ENCODE assay signal across 12 cellular contexts in the genomic region with DNA sequence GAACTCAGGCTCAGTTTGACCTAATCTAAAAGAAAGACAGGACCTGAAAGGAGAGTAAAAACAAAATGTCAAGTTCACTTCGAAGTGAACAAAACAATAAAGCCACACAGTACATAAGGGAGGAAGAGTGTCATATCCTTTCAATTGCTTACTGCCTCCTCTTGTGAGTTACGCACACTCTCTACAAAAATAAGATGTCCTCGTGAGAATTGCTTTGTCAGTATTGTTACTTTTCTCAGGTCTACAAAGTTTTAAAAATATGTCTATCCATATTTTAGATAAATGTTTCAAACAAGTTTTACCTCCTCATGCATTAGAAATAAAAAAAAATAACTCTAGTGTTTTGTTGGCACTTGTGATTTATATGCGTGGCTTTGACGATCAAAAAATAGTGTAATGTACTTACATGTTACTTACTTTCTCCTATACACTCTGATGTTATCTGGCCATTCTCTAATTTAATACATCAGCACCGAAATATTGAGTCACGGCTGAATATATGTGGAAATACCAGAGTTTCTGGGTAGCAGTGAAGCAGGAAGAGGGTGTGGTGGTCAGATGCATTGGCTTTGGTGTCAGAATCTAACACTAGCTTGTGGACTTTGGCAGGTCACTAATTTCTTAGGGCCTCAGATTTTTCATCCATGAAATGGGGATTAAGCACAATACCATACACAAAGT. TPM values are rescaled to one million over a fixed set of nuclear protein-coding genes. Genes with fewer than 3 reads are reported as not detected.
DNase-seq lines count a peak whose midpoint lies in the region; ATAC-seq, FAIRE-seq and TF ChIP-seq lines count a peak whose summit lies in the region.
"Had no signal": no experiment of that assay in that cellular context is flagged by ENCODE, and none has a peak within 500 bp of the region (broad histone marks: within the 10 kb centered on the region; RNA-seq: fewer than 3 reads in every experiment).

No MANE protein-coding gene starts in this region.

- H3K36me3 ChIP-seq in tibial nerve, result no peaks in the 10 kb centered on the region
- H3K36me3 ChIP-seq: brain microvascular endothelial cell had no signal

- POLR2A ChIA-PET in activated naive CD8-positive, alpha-beta T cell treated with anti-CD3 and anti-CD28 coated beads, Interleukin-2, amount 10 ng/mL, durations not matched to agents 7 days and 5 days (lab: Charles Lee), result interaction anchor here (0.6 to 9.9 kb wide), 4 partner anchors 9 to 36 kb away, joined by 3 to 330 read pairs (median 72); partner anchors contain the start of gene CNOT6L

- peaks cover 0 to 8% (median 0%) of the 10 kb centered on the region in 4 donors for H3K4me1 ChIP-seq in tibial nerve

- no peak for TF ChIP-seq POLR2A in tibial nerve (IDR thresholded peaks at IDR 0.05)

- H3K4me1 Mint-ChIP-seq in activated naive CD4-positive, alpha-beta T cell treated with anti-CD3 and anti-CD28 coated beads for 36 hours (ENCODE audit: low read depth), result peaks cover 59% of the 10 kb centered on the region
- peaks cover 52% of the 10 kb centered on the region for H3K4me1 Mint-ChIP-seq in activated naive CD8-positive, alpha-beta T cell treated with anti-CD3 and anti-CD28 coated beads, Interleukin-2, amount 10 ng/mL, durations not matched to agents 7 days and 5 days

- H3K27me3 ChIP-seq in tibial nerve, result no peaks in the 10 kb centered on the region
- H3K27me3 ChIP-seq: brain microvascular endothelial cell had no signal

- peak overlapping the region; percentile 58 for H3K4me3 Mint-ChIP-seq in activated naive CD4-positive, alpha-beta T cell treated with anti-CD3 and anti-CD28 coated beads for 36 hours
- peak overlapping the region; percentile 72 for H3K4me3 Mint-ChIP-seq in activated naive CD8-positive, alpha-beta T cell treated with anti-CD3 and anti-CD28 coated beads, Interleukin-2, amount 10 ng/mL, durations not matched to agents 7 days and 5 days

- FAIRE-seq in GM19239 (lab: Jason Lieb, UNC), result no peak

- no peak overlapping the region for H3K4me3 ChIP-seq in tibial nerve

- H3K27ac ChIP-seq in tibial nerve, result peak overlapping the region in 3 of 4 donors; percentile 27 to 48 (median 40)
- H3K27ac ChIP-seq: brain microvascular endothelial cell had no signal

- peak overlapping the region; percentile 95 for H3K27ac Mint-ChIP-seq in activated naive CD4-positive, alpha-beta T cell treated with anti-CD3 and anti-CD28 coated beads for 36 hours
- peak overlapping the region; percentile 93 for H3K27ac Mint-ChIP-seq in activated naive CD8-positive, alpha-beta T cell treated with anti-CD3 and anti-CD28 coated beads, Interleukin-2, amount 10 ng/mL, durations not matched to agents 7 days and 5 days

- peak; percentile 65 for ATAC-seq in activated naive CD8-positive, alpha-beta T cell treated with anti-CD3 and anti-CD28 coated beads, Interleukin-2, amount 10 ng/mL, durations not matched to agents 7 days and 5 days (ENCODE audit: low read depth)
- ATAC-seq in left lobe of liver, result peak; percentile 41

- H3K36me3 Mint-ChIP-seq in activated naive CD4-positive, alpha-beta T cell treated with anti-CD3 and anti-CD28 coated beads for 36 hours (ENCODE audit: low read depth), result no peaks in the 10 kb centered on the region
- no peaks in the 10 kb centered on the region for H3K36me3 Mint-ChIP-seq in activated naive CD8-positive, alpha-beta T cell treated with anti-CD3 and anti-CD28 coated beads, Interleukin-2, amount 10 ng/mL, durations not matched to agents 7 days and 5 days

- peak; percentile 28 for DNase-seq in activated naive CD4-positive, alpha-beta T cell treated with anti-CD3 and anti-CD28 coated beads for 36 hours
- no peak for DNase-seq in activated naive CD4-positive, alpha-beta T cell (lab: John Stamatoyannopoulos, UW)
- no peak for DNase-seq in activated naive CD8-positive, alpha-beta T cell treated with anti-CD3 and anti-CD28 coated beads, Interleukin-2, amount 10 ng/mL, durations not matched to agents 7 days and 5 days
- DNase-seq in left lobe of liver (ENCODE audit: low spot score) (no peak), tibial nerve (ENCODE audit: low spot score in 2 of 2) (no peak), GM19239 (ENCODE audit: insufficient read length, low spot score) (no peak), NCI-H1048 (lab: John Stamatoyannopoulos, UW) (no peak), foreskin melanocyte (no peak)
- DNase-seq: brain microvascular endothelial cell; NCI-H2029; RPMI8226; stimulated activated CD4-positive, alpha-beta T cell treated with anti-CD3 and anti-CD28 coated beads, Interleukin-1b, Interleukin-23, amount 100 ng/mL, for 48 hours had no signal

- H3K27me3 Mint-ChIP-seq in activated naive CD4-positive, alpha-beta T cell treated with anti-CD3 and anti-CD28 coated beads for 36 hours (ENCODE audit: low read depth), result no peaks in the 10 kb centered on the region
- no peaks in the 10 kb centered on the region for H3K27me3 Mint-ChIP-seq in activated naive CD8-positive, alpha-beta T cell treated with anti-CD3 and anti-CD28 coated beads, Interleukin-2, amount 10 ng/mL, durations not matched to agents 7 days and 5 days

- peak in 1 of 2 donors; percentile 13 for TF ChIP-seq EP300 in tibial nerve (IDR thresholded peaks at IDR 0.05)

- H3K9me3 Mint-ChIP-seq in activated naive CD4-positive, alpha-beta T cell treated with anti-CD3 and anti-CD28 coated beads for 36 hours, result no peaks in the 10 kb centered on the region
- H3K9me3 Mint-ChIP-seq in activated naive CD8-positive, alpha-beta T cell treated with anti-CD3 and anti-CD28 coated beads, Interleukin-2, amount 10 ng/mL, durations not matched to agents 7 days and 5 days, result no peaks in the 10 kb centered on the region

- 66 to 68% methylated on average over 7 of the region's 7 CpGs for WGBS in tibial nerve, 2 donors

- TF ChIP-seq CTCF in tibial nerve (IDR thresholded peaks at IDR 0.05), result no peak

- intact Hi-C loops in activated naive CD4-positive, alpha-beta T cell treated with anti-CD3 and anti-CD28 coated beads for 36 hours (cut with micrococcal nuclease), result loop anchor here (1.0 to 5.0 kb wide), 3 partner anchors 8 to 157 kb away; partner anchors contain the start of gene MRPL1

- CTCF ChIA-PET in activated naive CD4-positive, alpha-beta T cell treated with anti-CD3 and anti-CD28 coated beads for 36 hours (lab: Charles Lee), result interaction anchor here (1.0 to 9.2 kb wide), 2 partner anchors 28 to 35 kb away, joined by 3 to 69 read pairs; partner anchors contain the start of gene CNOT6L

- no peaks in the 10 kb centered on the region for H3K9me3 ChIP-seq in tibial nerve

RNA-seq across cellular contexts. Expression of gene MRPL1, which starts 8.1 kb away (rescaled TPM):
- total RNA-seq in activated naive CD4-positive, alpha-beta T cell treated with anti-CD3 and anti-CD28 coated beads for 36 hours, result 10 to 100 TPM; 37.5 to 39.8 TPM
- 10 to 100 TPM; 21.4 to 29.6 TPM for total RNA-seq in activated naive CD8-positive, alpha-beta T cell treated with anti-CD3 and anti-CD28 coated beads, Interleukin-2, amount 10 ng/mL, durations not matched to agents 7 days and 5 days
- total RNA-seq in left lobe of liver, result 13.8 TPM
- 10 to 100 TPM; 21.0 to 32.3 (median 26.9) TPM for total RNA-seq in tibial nerve

RNA-seq across cellular contexts. Expression of gene CNOT6L, which starts 35.4 kb away (rescaled TPM):
- total RNA-seq in activated naive CD4-positive, alpha-beta T cell treated with anti-CD3 and anti-CD28 coated beads for 36 hours, result 100 to 1,000 TPM; 108 TPM
- total RNA-seq in activated naive CD8-positive, alpha-beta T cell treated with anti-CD3 and anti-CD28 coated beads, Interleukin-2, amount 10 ng/mL, durations not matched to agents 7 days and 5 days, result 100 to 1,000 TPM; 160 to 164 TPM
- 20.5 TPM for total RNA-seq in left lobe of liver
- total RNA-seq in tibial nerve, result 10 to 100 TPM; 15.3 to 32.1 (median 23.4) TPM
